8 cellular contexts compared by ENCODE assay signal in the genomic region with DNA sequence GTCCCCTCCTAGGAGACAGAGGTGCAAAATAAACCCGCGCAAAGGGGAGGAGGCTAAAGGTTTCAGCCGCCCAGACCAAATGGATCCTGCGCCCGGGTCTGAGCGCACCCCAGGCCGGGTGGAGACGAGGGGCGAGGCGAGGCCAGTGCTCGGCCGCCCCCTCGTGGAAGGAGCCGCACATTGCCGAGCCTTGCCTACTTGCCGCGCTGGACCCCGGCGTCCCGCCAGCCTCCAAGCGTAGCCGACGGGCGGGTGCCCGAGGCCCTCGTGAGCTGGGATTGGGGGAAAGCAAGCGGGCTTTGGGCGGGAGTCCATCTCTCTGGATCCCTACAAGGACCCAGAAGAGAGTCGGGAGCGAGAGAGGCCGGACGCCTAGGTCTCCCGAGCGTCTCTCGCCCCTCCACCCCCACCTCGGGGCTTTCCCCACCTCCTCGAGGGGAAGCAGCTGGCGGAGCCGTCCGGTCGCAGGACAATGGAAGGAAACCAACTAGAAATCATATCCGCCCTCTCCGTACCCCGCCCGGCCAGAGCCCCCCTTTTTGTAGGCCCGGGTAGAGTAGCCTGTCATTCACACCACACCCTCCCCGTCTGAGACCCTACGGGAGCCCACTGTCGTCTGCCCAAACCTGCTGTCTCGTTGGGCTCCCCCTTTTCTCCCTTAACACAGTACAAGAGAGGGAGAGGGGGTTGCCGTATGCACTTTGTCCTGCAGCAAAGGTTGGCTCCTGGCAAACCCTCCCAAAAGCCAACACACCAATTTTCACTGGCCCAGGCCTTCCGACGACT. TPM values are rescaled to one million over a fixed set of nuclear protein-coding genes. Genes with fewer than 3 reads are reported as not detected.
DNase-seq lines count a peak whose midpoint lies in the region; ATAC-seq and TF ChIP-seq lines count a peak whose summit lies in the region.

No MANE protein-coding gene starts in this region.

- peak overlapping the region; percentile 69 for H3K4me2 ChIP-seq in hepatocyte

- H3K4me1 ChIP-seq in ascending aorta (peaks cover 10 to 28% of the 10 kb centered on the region in 2 donors), hepatocyte (ENCODE audit: insufficient read depth) (peaks cover 7% of the 10 kb centered on the region)

- H3K4me1 Mint-ChIP-seq in T-helper 17 cell = peaks cover 43% of the 10 kb centered on the region

- no peaks in the 10 kb centered on the region for H3K9me2 ChIP-seq in hepatocyte (replicated peaks; ENCODE audit: insufficient read depth)

- no peak overlapping the region for H2AFZ ChIP-seq in hepatocyte

- H3K4me3 ChIP-seq in ascending aorta (peak overlapping the region; percentile 31 to 56), hepatocyte (no peak overlapping the region)

- H3K9me3 ChIP-seq in T-helper 17 cell (ENCODE audit: control insufficient read depth, low read length, poor library complexity, severe bottlenecking) (no peaks in the 10 kb centered on the region), ascending aorta (no peaks in the 10 kb centered on the region), hepatocyte (ENCODE audit: low read depth) (no peaks in the 10 kb centered on the region)

- H3K27me3 ChIP-seq in ascending aorta (peaks cover 14% of the 10 kb centered on the region), hepatocyte (peaks cover 15% of the 10 kb centered on the region)

- H3K27ac ChIP-seq in ascending aorta (peak overlapping the region; percentile 61 to 75), hepatocyte (no peak overlapping the region)

- DNase-seq in DMS53 (lab: John Stamatoyannopoulos, UW) (peak; percentile 91), LoVo (ENCODE audit: low spot score) (peak; percentile 79), T-helper 17 cell (peak; percentile 70 to 76 (median 73)), ascending aorta (ENCODE audit: low spot score in 2 of 2) (peak in 1 of 2 donors; percentile 89), hepatocyte (ENCODE audit: low spot score) (peak; percentile 88), sciatic nerve (ENCODE audit: low spot score) (peak; percentile 85), dedifferentiated amniotic fluid mesenchymal stem cell (ENCODE audit: extremely low spot score) (no peak)

- peaks cover 0 to 1% of the 10 kb centered on the region in 2 donors for H3K36me3 ChIP-seq in ascending aorta
- no peaks in the 10 kb centered on the region for H3K36me3 ChIP-seq in hepatocyte (replicated peaks; ENCODE audit: insufficient read depth, low read depth)

- H3K27ac Mint-ChIP-seq in T-helper 17 cell = peak overlapping the region; percentile 100

- H3K36me3 Mint-ChIP-seq in T-helper 17 cell (ENCODE audit: low read depth) = no peaks in the 10 kb centered on the region

- H3K27me3 Mint-ChIP-seq in T-helper 17 cell = no peaks in the 10 kb centered on the region

- peak overlapping the region; percentile 90 for H3K4me3 Mint-ChIP-seq in T-helper 17 cell

- H3K79me2 ChIP-seq in hepatocyte = no peaks in the 10 kb centered on the region

- peak; percentile 49 for ATAC-seq in GM21619 (IDR thresholded peaks at IDR 0.05; ENCODE audit: unreplicated experiment)
- ATAC-seq in T-helper 17 cell = peak; percentile 67
- peak; percentile 63 for ATAC-seq in sciatic nerve

- TF ChIP-seq CTCF in ascending aorta (IDR thresholded peaks at IDR 0.05) (peak; percentile 91 to 98 (median 94)), hepatocyte (IDR thresholded peaks at IDR 0.05; ENCODE audit: poor library complexity) (peak; percentile 88)

- 8% methylated on average over 47 of the region's 53 CpGs for WGBS in hepatocyte (ENCODE audit: low lambda C conversion rate, missing lambda C conversion rate)

- no peaks in the 10 kb centered on the region for H4K20me1 ChIP-seq in hepatocyte (ENCODE audit: insufficient read depth, poor library complexity, severe bottlenecking)

- intact Hi-C loops in ascending aorta (cut with DNase I) (loop anchor here (5.0 kb wide), 2 partner anchors 110 to 180 kb away; no protein-coding TSS in a partner anchor), sciatic nerve (cut with DNase I) (loop anchor here (5.0 kb wide), 1 partner anchor 110 kb away; no protein-coding TSS in a partner anchor)

RNA-seq across cellular contexts. Expression of a gene that starts 0.7 kb away (rescaled TPM):
- under 1 TPM in 1 of 2 donors, not detected in 1; 0.17 TPM for total RNA-seq in T-helper 17 cell
- 16.4 TPM for total RNA-seq in ascending aorta
- total RNA-seq in hepatocyte = 0.53 and 1.1 TPM in 2 replicates
- 0.95 and 1.1 TPM in 2 replicates for polyA plus RNA-seq in hepatocyte
- total RNA-seq in sciatic nerve = 24.5 TPM

RNA-seq across cellular contexts. Expression of a gene that starts 9.8 kb away (rescaled TPM):
- total RNA-seq in T-helper 17 cell (100 to 1,000 TPM; 141 to 150 TPM), ascending aorta (156 TPM), hepatocyte (309 and 434 TPM in 2 replicates), sciatic nerve (152 TPM)
- 889 and 995 TPM in 2 replicates for polyA plus RNA-seq in hepatocyte

RNA-seq across cellular contexts. Expression of a gene that starts 13.6 kb away (rescaled TPM):
- total RNA-seq in T-helper 17 cell (1 to 10 TPM; 3.3 to 4.6 TPM), ascending aorta (1.5 TPM), hepatocyte (6.2 TPM in 2 replicates), sciatic nerve (1.8 TPM)
- 18.8 and 21.1 TPM in 2 replicates for polyA plus RNA-seq in hepatocyte

RNA-seq across cellular contexts. Expression of a gene that starts 21.7 kb away (rescaled TPM):
- total RNA-seq in T-helper 17 cell = under 1 TPM in 1 of 2 donors, not detected in 1; 0.40 TPM
- not detected for total RNA-seq in ascending aorta
- 0.93 TPM in 1 of 2 replicates, not detected in the other for total RNA-seq in hepatocyte
- 2.4 and 3.6 TPM in 2 replicates for polyA plus RNA-seq in hepatocyte
- 0.89 TPM for total RNA-seq in sciatic nerve

RNA-seq across cellular contexts. Expression of a gene that starts 26.3 kb away (rescaled TPM):
- total RNA-seq in T-helper 17 cell (10 to 100 TPM in 1 of 2 donors, 1 to 10 TPM in 1; 1.2 to 32.0 TPM), ascending aorta (not detected), hepatocyte (not detected in 2 replicates), sciatic nerve (not detected)
- 0.33 and 0.40 TPM in 2 replicates for polyA plus RNA-seq in hepatocyte
